ENCODE assay signal across 16 cellular contexts in the genomic region with DNA sequence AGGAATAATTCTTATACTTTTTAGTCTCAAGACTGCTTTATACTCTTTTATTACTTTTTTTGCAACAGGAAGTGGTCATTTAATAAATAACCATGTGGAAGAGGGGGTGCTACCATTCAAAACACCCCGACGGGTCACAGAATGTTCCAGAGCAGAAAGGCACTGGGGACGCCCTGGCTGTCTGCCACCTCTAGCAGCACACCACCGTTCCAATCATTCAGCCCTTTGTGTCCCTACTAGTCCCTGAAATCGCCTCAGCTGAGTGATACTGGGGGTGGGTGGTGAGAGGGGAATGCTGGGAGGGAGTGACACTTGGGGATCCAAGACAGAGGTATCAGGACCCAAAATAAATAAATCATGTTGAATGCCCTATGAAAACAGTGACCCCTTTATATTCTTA. TPM values are rescaled to one million over a fixed set of nuclear protein-coding genes. Genes with fewer than 3 reads are reported as not detected.
A peak's percentile ranks its signal among the peaks of the same experiment; 100 is the strongest.
DNase-seq lines count a peak whose midpoint lies in the region; ATAC-seq, FAIRE-seq and TF ChIP-seq lines count a peak whose summit lies in the region.
"Had no signal": no experiment of that assay in that cellular context is flagged by ENCODE, and none has a peak within 500 bp of the region (broad histone marks: within the 10 kb centered on the region; RNA-seq: fewer than 3 reads in every experiment).

No MANE protein-coding gene starts in this region.

- H3K4ac ChIP-seq in IMR-90 (ENCODE audit: low read depth, low read length) = no peak overlapping the region

- no peak overlapping the region for H4K91ac ChIP-seq in IMR-90 (ENCODE audit: insufficient read depth, low read depth, low read length)

- no peak for FAIRE-seq in GM12892 (lab: Jason Lieb, UNC)
- FAIRE-seq: astrocyte had no signal

- no peak overlapping the region for H2BK20ac ChIP-seq in IMR-90 (ENCODE audit: low read depth, low read length)

- H2AK5ac ChIP-seq in IMR-90 (ENCODE audit: low read depth, low read length) = no peak overlapping the region

- H2AK9ac ChIP-seq in IMR-90 (replicated peaks; ENCODE audit: low read depth, low read length, poor library complexity) = no peak overlapping the region

- no peaks in the 10 kb centered on the region for H3K79me1 ChIP-seq in IMR-90 (ENCODE audit: low read depth in 1 of 2, low read length in 2 of 2)

- peak overlapping the region; percentile 25 for H2AFZ ChIP-seq in IMR-90 (replicated peaks; ENCODE audit: low read length, poor library complexity)
- H2AFZ ChIP-seq: PC-9 had no signal

- H3K23ac ChIP-seq in IMR-90 (ENCODE audit: low read depth, low read length) = no peak overlapping the region

- no peak overlapping the region for H2BK5ac ChIP-seq in IMR-90 (ENCODE audit: low read depth, low read length, poor library complexity, severe bottlenecking)

- H3K56ac ChIP-seq in IMR-90 (ENCODE audit: extremely low read depth, insufficient read depth, low read length) = no peak overlapping the region

- in situ Hi-C loops in IMR-90 (cut with MboI; ENCODE audit: low sequenced_read_pairs) = no loop called here

- TF ChIP-seq RAD21 in IMR-90 (IDR thresholded peaks at IDR 0.05; ENCODE audit: low read length) = no peak

- no peaks in the 10 kb centered on the region for H3K4me1 ChIP-seq in IMR-90 (ENCODE audit: control insufficient read depth, insufficient read depth, low read length)
- H3K4me1 ChIP-seq: esophagus squamous epithelium had no signal

- no peak overlapping the region for H2BK15ac ChIP-seq in IMR-90 (ENCODE audit: low read depth, low read length)

- no peaks in the 10 kb centered on the region for H3K9me3 ChIP-seq in IMR-90 (ENCODE audit: control insufficient read depth, insufficient read depth, low read length)
- H3K9me3 ChIP-seq: esophagus squamous epithelium, SK-N-SH had no signal

- intact Hi-C loops in IMR-90 (cut with micrococcal nuclease) = no loop called here

- H3K9me1 ChIP-seq in IMR-90 (ENCODE audit: insufficient read depth, low read length) = 0 out of 2 replicates have a peak, but pooled peaks cover 2% of the 10 kb centered on the region

- H3K4me3 ChIP-seq in IMR-90 (ENCODE audit: insufficient read depth, low read depth, low read length) (no peak overlapping the region), coronary artery (no peak overlapping the region)
- H3K4me3 ChIP-seq: esophagus squamous epithelium, PC-9 had no signal

- no peak for TF ChIP-seq CTCF in IMR-90 (conservative IDR thresholded peaks at IDR 0.05; ENCODE audit: low read depth, low read length)
- no peak for TF ChIP-seq CTCF in coronary artery (IDR thresholded peaks at IDR 0.05)

- H4K5ac ChIP-seq in IMR-90 (ENCODE audit: low read depth, low read length) = no peak overlapping the region

- no peak for ATAC-seq in IMR-90 (ENCODE audit: low read depth)
- ATAC-seq: activated T-helper 17 cell treated with anti-CD3 and anti-CD28 coated beads, Interleukin-2, amount 50 U/mL, for 72 hours had no signal

- H2BK120ac ChIP-seq in IMR-90 (ENCODE audit: low read depth, low read length) = no peak overlapping the region

- no peaks in the 10 kb centered on the region for H4K20me1 ChIP-seq in IMR-90 (ENCODE audit: insufficient read depth, low read length)

- H3K27me3 ChIP-seq in IMR-90 (ENCODE audit: control insufficient read depth, insufficient read depth, low read length) = no peaks in the 10 kb centered on the region
- H3K27me3 ChIP-seq: esophagus squamous epithelium, heart right ventricle had no signal

- no peak overlapping the region for H3K14ac ChIP-seq in IMR-90 (replicated peaks; ENCODE audit: low read depth, low read length)

- no peak overlapping the region for H3K18ac ChIP-seq in IMR-90 (ENCODE audit: low read depth, low read length)

- whole genome bisulfite sequencing in IMR-90 (ENCODE audit: extremely low coverage in 2 of 2, insufficient read length in 1 of 2), 2 experiments = no CpG with 5 or more reads among the region's 5 CpGs

- dilution Hi-C loops in IMR-90 (cut with HindIII; ENCODE audit: low sequenced_read_pairs, unreplicated experiment) = no loop called here

- POLR2A ChIA-PET in IMR-90 (lab: Charles Lee; ENCODE audit: unreplicated experiment) = no interaction called here

- H3K9ac ChIP-seq in IMR-90 (ENCODE audit: low read depth, low read length) = no peak overlapping the region
- H3K9ac ChIP-seq: SK-N-SH had no signal

- CTCF ChIA-PET in IMR-90 (lab: Yijun Ruan, JAX) = interaction anchor here (0.6 kb wide), 1 partner anchor 165 kb away, joined by 3 read pairs; no protein-coding TSS in a partner anchor

- no peak overlapping the region for H3K4me2 ChIP-seq in IMR-90 (ENCODE audit: low read depth, low read length)
- H3K4me2 ChIP-seq: PC-9, SK-N-SH had no signal

- peak; percentile 62 for DNase-seq in Ammon's horn (ENCODE audit: low spot score)
- no peak for DNase-seq in IMR-90
- DNase-seq in coronary artery (ENCODE audit: low spot score) = no peak
- peak; percentile 24 for DNase-seq in midbrain (lab: John Stamatoyannopoulos, UW)
- DNase-seq in SKM-1 treated with dmso at 0.1 percent for 144 hours (lab: John Stamatoyannopoulos, UW; ENCODE audit: unreplicated experiment) = no peak
- DNase-seq in GM12892 (ENCODE audit: insufficient read length) = no peak
- no peak for DNase-seq in retina
- DNase-seq: activated CD4-positive, alpha-beta memory T cell treated with anti-CD3 and anti-CD28 coated beads, Interleukin-2, amount 10 ng/mL, durations not matched to agents 7 days and 5 days; DMS153; esophagus squamous epithelium; NCI-H446 treated with DMSO at 0.1 percent for 48 hours; PC-9; SK-N-SH had no signal

- H3K27ac ChIP-seq in IMR-90 (ENCODE audit: insufficient read depth, low read length) = no peak overlapping the region
- H3K27ac ChIP-seq in coronary artery = peak overlapping the region; percentile 0 to 69
- H3K27ac ChIP-seq: esophagus squamous epithelium, PC-9 had no signal

- peaks cover 11% of the 10 kb centered on the region; the same call in 1 of the 2 replicates for H3K36me3 ChIP-seq in IMR-90 (ENCODE audit: control insufficient read depth, insufficient read depth, low read length)

- BruUV-seq in IMR-90 (replicated peaks; lab: Mats Ljungman, UMichigan) = no TSS peak

- no peak overlapping the region for H4K8ac ChIP-seq in IMR-90 (ENCODE audit: low read depth in 2 of 2, low read length in 2 of 2)

- TF ChIP-seq POLR2A in IMR-90 (IDR thresholded peaks at IDR 0.05; ENCODE audit: low read depth, low read length) (no peak), GM12892 (IDR thresholded peaks at IDR 0.05; ENCODE audit: low read depth, low read length) (no peak)

TF ChIP-seq in IMR-90, 13 proteins besides CTCF, POLR2A, EP300 and RAD21:
- TF ChIP-seq MXI1 (IDR thresholded peaks at IDR 0.05; ENCODE audit: borderline replicate concordance, low read depth, low read length) (no peak), FOS (IDR thresholded peaks at IDR 0.05; ENCODE audit: low read depth, low read length) (no peak)

RNA-seq across cellular contexts. Expression of a gene that starts 52.4 kb away (rescaled TPM):
- 39.3 and 45.0 TPM in 2 replicates for total RNA-seq in IMR-90 (2012; rRNA removed)
- polyA plus RNA-seq in IMR-90 (2012; rRNA removed) = 9.9 and 13.2 TPM in 2 replicates
- polyA plus RNA-seq in IMR-90 (2012; cell fraction: cytosol; rRNA removed) = 1.3 and 2.0 TPM in 2 replicates
- 3.8 and 74.2 TPM in 2 replicates for polyA plus RNA-seq in IMR-90 (2012; cell fraction: nucleus; rRNA removed; ENCODE audit: low replicate concordance)
- 27.2 TPM for polyA plus RNA-seq in GM12892 (2012; ENCODE audit: missing spikeins)

Comparison
In these comparisons a context has a peak if more than half of its experiments do, and no peak if none do; other contexts are left out.
1. DNase-seq: peak in Ammon's horn (single experiment) and midbrain (single experiment); none in IMR-90 (single experiment), coronary artery (single experiment), SKM-1 treated with dmso at 0.1 percent for 144 hours (single experiment), GM12892 (single experiment) and retina (single experiment).